In the genomic region with DNA sequence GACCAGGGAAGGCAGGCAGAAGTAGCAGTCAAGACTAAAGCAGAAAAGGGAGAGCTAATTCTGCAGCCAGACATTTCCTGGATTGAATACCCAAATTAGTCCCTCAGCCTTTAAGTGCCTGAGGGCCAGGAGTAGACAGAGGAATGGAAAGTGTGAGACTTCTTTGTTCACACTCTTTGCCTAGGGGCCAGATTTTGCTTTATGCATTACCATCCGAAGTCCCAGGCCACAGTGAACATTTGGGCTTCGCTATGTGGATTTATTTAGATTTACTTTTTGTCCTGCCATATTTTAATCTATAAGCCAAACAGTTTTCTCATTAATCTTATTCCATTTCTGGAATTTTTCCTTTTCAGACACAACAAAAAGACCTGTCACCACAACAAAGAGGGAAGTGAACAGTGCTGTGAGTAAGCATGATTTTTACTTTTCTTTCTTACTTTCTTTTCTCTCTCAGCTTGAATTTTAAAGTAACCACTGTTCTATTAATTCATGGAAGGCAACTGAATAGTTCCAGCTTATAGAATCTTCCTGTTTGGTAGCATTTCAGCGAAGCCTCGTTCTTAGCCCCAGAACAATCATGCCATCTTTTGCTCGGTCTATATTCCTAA, we compare ENCODE assay signal across 15 cellular contexts. TPM values are rescaled to one million over a fixed set of nuclear protein-coding genes. Genes with fewer than 3 reads are reported as not detected.
DNase-seq lines count a peak whose midpoint lies in the region; ATAC-seq, FAIRE-seq and TF ChIP-seq lines count a peak whose summit lies in the region.
"Had no signal": no experiment of that assay in that cellular context is flagged by ENCODE, and none has a peak within 500 bp of the region (broad histone marks: within the 10 kb centered on the region; RNA-seq: fewer than 3 reads in every experiment).

No MANE protein-coding gene starts in this region.

- no peak overlapping the region for H3K27ac Mint-ChIP-seq in endodermal cell
- H3K27ac Mint-ChIP-seq: activated CD8-positive, alpha-beta memory T cell treated with anti-CD3 and anti-CD28 coated beads, Interleukin-2, amount 10 ng/mL, durations not matched to agents 7 days and 5 days had no signal

- peak; percentile 74 for FAIRE-seq in GM18507 (lab: Jason Lieb, UNC)
- FAIRE-seq: endothelial cell of umbilical vein had no signal

- in situ Hi-C loops in SK-MEL-5 (cut with HindIII; ENCODE audit: low pct_unique_long_range_greater_than_20kb, low sequenced_read_pairs): no loop called here

- ATAC-seq in HG03280 (IDR thresholded peaks at IDR 0.05; ENCODE audit: unreplicated experiment): no peak
- ATAC-seq: activated CD8-positive, alpha-beta memory T cell treated with anti-CD3 and anti-CD28 coated beads, Interleukin-2, amount 10 ng/mL, durations not matched to agents 7 days and 5 days had no signal

- peaks cover 6% of the 10 kb centered on the region for H3K4me1 ChIP-seq in endodermal cell (ENCODE audit: control insufficient read depth, insufficient read depth, low read length)

- peak overlapping the region; percentile 87 for H3K27ac ChIP-seq in endodermal cell (ENCODE audit: low read depth, low read length)

- peaks cover 6% of the 10 kb centered on the region for H3K9me3 Mint-ChIP-seq in endodermal cell

- WGBS in endodermal cell (ENCODE audit: insufficient coverage in 1 of 2, insufficient read length in 1 of 2), 2 experiments: 81 to 92% methylated on average over 5 of the region's 5 CpGs

- no peaks in the 10 kb centered on the region for H3K36me3 Mint-ChIP-seq in endodermal cell (ENCODE audit: low read depth)

- no peaks in the 10 kb centered on the region for H3K36me3 ChIP-seq in endodermal cell (ENCODE audit: control insufficient read depth, insufficient read depth, low read length)

- H3K4me1 Mint-ChIP-seq in endodermal cell: peaks cover 8% of the 10 kb centered on the region

- no peak overlapping the region for H3K9ac ChIP-seq in endodermal cell (ENCODE audit: extremely low read depth, low read length, poor library complexity, severe bottlenecking)

- no peaks in the 10 kb centered on the region for H3K27me3 ChIP-seq in endodermal cell (ENCODE audit: control insufficient read depth, insufficient read depth, low read length, poor library complexity, severe bottlenecking)

- no peak overlapping the region for H3K4me3 ChIP-seq in endodermal cell (ENCODE audit: low read length)

- DNase-seq in GM18507 (ENCODE audit: extremely low spot score, insufficient read length, low read depth): no peak
- DNase-seq in SK-MEL-5 (ENCODE audit: low read depth, low spot score): peak; percentile 22
- DNase-seq in endodermal cell: no peak
- DNase-seq in pons (ENCODE audit: low spot score): peak; percentile 28
- no peak for DNase-seq in NCI-H226
- DNase-seq in H4 (ENCODE audit: low spot score): no peak
- DNase-seq: activated CD8-positive, alpha-beta memory T cell treated with anti-CD3 and anti-CD28 coated beads, Interleukin-2, amount 10 ng/mL, durations not matched to agents 7 days and 5 days; activated naive CD4-positive, alpha-beta T cell treated with anti-CD3 and anti-CD28 coated beads, Interleukin-2, amount 50 U/mL, for 16 hours; head of caudate nucleus; KBM-7; NCI-H1417; NCI-H446 had no signal

- peaks cover 7% of the 10 kb centered on the region for H3K27me3 Mint-ChIP-seq in endodermal cell (ENCODE audit: insufficient read depth)
- H3K27me3 Mint-ChIP-seq: activated CD8-positive, alpha-beta memory T cell treated with anti-CD3 and anti-CD28 coated beads, Interleukin-2, amount 10 ng/mL, durations not matched to agents 7 days and 5 days had no signal

- TF ChIP-seq CTCF in endodermal cell (conservative IDR thresholded peaks at IDR 0.05): no peak

- H3K9me3 ChIP-seq in endodermal cell (ENCODE audit: control insufficient read depth, low read length): peaks cover 6% of the 10 kb centered on the region

- H3K4me3 Mint-ChIP-seq in endodermal cell: no peak overlapping the region
- H3K4me3 Mint-ChIP-seq: activated CD8-positive, alpha-beta memory T cell treated with anti-CD3 and anti-CD28 coated beads, Interleukin-2, amount 10 ng/mL, durations not matched to agents 7 days and 5 days had no signal

RNA-seq across cellular contexts. Expression of a gene that starts 52.6 kb away (rescaled TPM):
- not detected in 2 replicates for total RNA-seq in SK-MEL-5 (2014; rRNA removed; shearing (Covaris generic))
- polyA plus RNA-seq in SK-MEL-5 (2015; cell fraction: cytosol; rRNA removed): not detected in 2 replicates
- not detected in 2 replicates for polyA plus RNA-seq in SK-MEL-5 (2015; cell fraction: nucleus; rRNA removed)
- not detected for total RNA-seq in endodermal cell
- polyA plus RNA-seq in endodermal cell (2013, experiment 1 of 2): not detected
- polyA plus RNA-seq in endodermal cell (2013, experiment 2 of 2): not detected
- 1.9 TPM in 1 of 2 replicates, not detected in the other for total RNA-seq in H4 (2014; rRNA removed; shearing (Covaris generic))
- total RNA-seq: mononuclear cell had no signal

Comparison
In these comparisons a context has a peak if more than half of its experiments do, and no peak if none do; other contexts are left out.
1. DNase-seq: peak in SK-MEL-5 (single experiment) and pons (single experiment); none in GM18507 (single experiment), endodermal cell (single experiment), NCI-H226 (single experiment) and H4 (single experiment).